2 cellular contexts compared by ENCODE assay signal in genomic region chr11:101336858-101337257, GRCh38.
TF ChIP-seq lines count a peak whose summit lies in the region.

No MANE protein-coding gene starts in this region.

TF ChIP-seq in GM23338, 12 proteins besides CTCF, POLR2A, EP300 and RAD21:
- TF ChIP-seq ETS1 (IDR thresholded peaks at IDR 0.05) (no peak), JUNB (IDR thresholded peaks at IDR 0.05; ENCODE audit: unreplicated experiment) (no peak), STAT1 (IDR thresholded peaks at IDR 0.05; ENCODE audit: unreplicated experiment) (no peak), ZNF114 (CRISPR knock-in tag; IDR thresholded peaks at IDR 0.05) (no peak), NANOG (IDR thresholded peaks at IDR 0.05; ENCODE audit: borderline replicate concordance) (no peak)

TF ChIP-seq in neural cell, 6 proteins besides CTCF, POLR2A, EP300 and RAD21:
- TF ChIP-seq REST (IDR thresholded peaks at IDR 0.05; ENCODE audit: borderline replicate concordance) (peak; percentile 43), POLR2AphosphoS5 (IDR thresholded peaks at IDR 0.05) (peak; percentile 61), EZH2 (IDR thresholded peaks at IDR 0.05; ENCODE audit: borderline replicate concordance, insufficient read depth, low read length, poor library complexity, severe bottlenecking) (no peak), TAF1 (IDR thresholded peaks at IDR 0.05; ENCODE audit: low read depth) (no peak), MXI1 (conservative IDR thresholded peaks at IDR 0.05; ENCODE audit: poor library complexity, severe bottlenecking) (no peak), SMC3 (conservative IDR thresholded peaks at IDR 0.05; ENCODE audit: poor library complexity) (no peak)
